11 cellular contexts compared by ENCODE assay signal in the genomic region with DNA sequence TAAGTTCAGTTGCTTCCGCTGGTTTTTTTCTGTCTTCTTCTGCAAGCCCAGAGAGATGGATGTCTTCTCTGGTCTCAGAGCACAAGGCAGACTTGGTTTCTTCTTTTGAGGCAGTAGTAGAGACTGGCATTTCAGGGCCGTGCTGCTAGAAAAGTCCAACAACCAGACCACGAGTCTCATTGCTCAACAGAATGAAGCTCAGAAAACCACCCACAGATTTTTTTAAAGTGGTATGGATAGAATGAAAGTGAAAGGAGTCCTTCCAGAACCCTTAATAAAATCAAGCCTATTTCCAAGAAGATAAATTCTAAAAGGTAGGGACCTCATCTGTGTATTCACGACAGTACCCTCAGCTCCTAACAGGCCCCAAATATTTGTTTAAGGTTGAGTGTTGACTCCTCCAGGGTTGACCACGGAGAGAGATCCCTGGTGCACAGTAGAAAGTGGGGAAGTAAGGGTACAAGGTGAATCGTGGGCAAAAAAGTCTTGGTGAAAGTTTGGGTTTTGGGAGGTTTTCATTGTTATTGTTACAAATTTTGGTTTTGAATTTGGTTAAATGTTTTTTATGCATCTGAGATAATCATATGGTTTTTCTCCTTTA. TPM values are rescaled to one million over a fixed set of nuclear protein-coding genes. Genes with fewer than 3 reads are reported as not detected.
DNase-seq lines count a peak whose midpoint lies in the region; ATAC-seq and TF ChIP-seq lines count a peak whose summit lies in the region.
"Had no signal": no experiment of that assay in that cellular context is flagged by ENCODE, and none has a peak within 500 bp of the region (broad histone marks: within the 10 kb centered on the region; RNA-seq: fewer than 3 reads in every experiment).

No MANE protein-coding gene starts in this region.

- H3K4me3 ChIP-seq in fibroblast of the aortic adventitia (ENCODE audit: low read depth, low read length): no peak overlapping the region

- TF ChIP-seq CTCF in fibroblast of the aortic adventitia (IDR thresholded peaks at IDR 0.05; ENCODE audit: insufficient read depth, low read length): no peak

- in situ Hi-C loops in SK-MEL-5 (cut with HindIII; ENCODE audit: low pct_unique_long_range_greater_than_20kb, low sequenced_read_pairs): no loop called here

- H3K36me3 Mint-ChIP-seq in activated T-cell treated with anti-CD3 and anti-CD28 coated beads, Interleukin-2, amount 50 U/mL, for 4 hours (ENCODE audit: insufficient read depth): no peaks in the 10 kb centered on the region

- no peak for DNase-seq in activated T-cell treated with anti-CD3 and anti-CD28 coated beads, Interleukin-2, amount 50 U/mL, for 4 hours
- no peak for DNase-seq in activated T-cell treated with anti-CD3 and anti-CD28 coated beads, Interleukin-2, amount 50 U/mL, for 48 hours
- DNase-seq in SK-MEL-5 (ENCODE audit: low read depth, low spot score) (peak; percentile 39), fibroblast of the aortic adventitia (ENCODE audit: low read depth) (peak; percentile 23)
- peak in 1 of 2 donors; percentile 27 for DNase-seq in stimulated activated naive CD8-positive, alpha-beta T cell treated with anti-CD3 and anti-CD28 coated beads, Interleukin-15, amount 100 ng/mL, for 72 hours
- no peak for DNase-seq in stimulated activated CD4-positive, alpha-beta T cell treated with anti-CD3 and anti-CD28 coated beads, Interleukin-4, amount 100 ng/mL, for 4 hours
- DNase-seq in stimulated activated CD4-positive, alpha-beta T cell treated with anti-CD3 and anti-CD28 coated beads, Interleukin-1b, Interleukin-23, amount 100 ng/mL, for 48 hours: no peak
- DNase-seq: activated CD8-positive, alpha-beta memory T cell treated with anti-CD3 and anti-CD28 coated beads, Interleukin-2, amount 50 U/mL, for 48 hours; NCI-H2107 had no signal

- peak; percentile 48 to 53 for ATAC-seq in activated T-cell treated with anti-CD3 and anti-CD28 coated beads, Interleukin-2, amount 50 U/mL, for 4 hours
- ATAC-seq in stimulated activated naive CD8-positive, alpha-beta T cell treated with anti-CD3 and anti-CD28 coated beads, Interleukin-15, amount 100 ng/mL, for 72 hours: peak; percentile 84
- no peak for ATAC-seq in GM18909 (IDR thresholded peaks at IDR 0.05; ENCODE audit: poor library complexity, unreplicated experiment)

- no peaks in the 10 kb centered on the region for H3K9me3 Mint-ChIP-seq in activated T-cell treated with anti-CD3 and anti-CD28 coated beads, Interleukin-2, amount 50 U/mL, for 4 hours
- no peaks in the 10 kb centered on the region for H3K9me3 Mint-ChIP-seq in stimulated activated naive CD8-positive, alpha-beta T cell treated with anti-CD3 and anti-CD28 coated beads, Interleukin-15, amount 100 ng/mL, for 72 hours

- no peaks in the 10 kb centered on the region for H3K27me3 Mint-ChIP-seq in activated T-cell treated with anti-CD3 and anti-CD28 coated beads, Interleukin-2, amount 50 U/mL, for 4 hours (ENCODE audit: low read depth)
- no peaks in the 10 kb centered on the region for H3K27me3 Mint-ChIP-seq in stimulated activated naive CD8-positive, alpha-beta T cell treated with anti-CD3 and anti-CD28 coated beads, Interleukin-15, amount 100 ng/mL, for 72 hours

- peak overlapping the region; percentile 33 for H3K4me3 Mint-ChIP-seq in activated T-cell treated with anti-CD3 and anti-CD28 coated beads, Interleukin-2, amount 50 U/mL, for 4 hours
- peak overlapping the region; percentile 68 to 87 for H3K4me3 Mint-ChIP-seq in stimulated activated naive CD8-positive, alpha-beta T cell treated with anti-CD3 and anti-CD28 coated beads, Interleukin-15, amount 100 ng/mL, for 72 hours

- peak overlapping the region; percentile 65 to 95 for H3K27ac Mint-ChIP-seq in stimulated activated naive CD8-positive, alpha-beta T cell treated with anti-CD3 and anti-CD28 coated beads, Interleukin-15, amount 100 ng/mL, for 72 hours

- peaks cover 22% of the 10 kb centered on the region for H3K4me1 Mint-ChIP-seq in activated T-cell treated with anti-CD3 and anti-CD28 coated beads, Interleukin-2, amount 50 U/mL, for 4 hours (ENCODE audit: low read depth)
- H3K4me1 Mint-ChIP-seq in stimulated activated naive CD8-positive, alpha-beta T cell treated with anti-CD3 and anti-CD28 coated beads, Interleukin-15, amount 100 ng/mL, for 72 hours: peaks cover 26% of the 10 kb centered on the region

RNA-seq across cellular contexts. Expression of a gene that starts 43.6 kb away (rescaled TPM):
- total RNA-seq in activated T-cell treated with anti-CD3 and anti-CD28 coated beads, Interleukin-2, amount 50 U/mL, for 4 hours: 100 to 1,000 TPM; 121 to 147 (median 132) TPM
- 56.5 and 59.2 TPM in 2 replicates for total RNA-seq in SK-MEL-5 (2014; rRNA removed; shearing (Covaris generic))
- polyA plus RNA-seq in SK-MEL-5 (2015; cell fraction: cytosol; rRNA removed): 23.7 and 37.8 TPM in 2 replicates
- polyA plus RNA-seq in SK-MEL-5 (2015; cell fraction: nucleus; rRNA removed): 12.7 and 16.6 TPM in 2 replicates
- 174 and 189 TPM in 2 replicates for total RNA-seq in fibroblast of the aortic adventitia (ENCODE audit: low replicate concordance)

RNA-seq across cellular contexts. Expression of a gene that starts 49.2 kb away (rescaled TPM):
- total RNA-seq in activated T-cell treated with anti-CD3 and anti-CD28 coated beads, Interleukin-2, amount 50 U/mL, for 4 hours: 10 to 100 TPM; 17.6 to 30.8 (median 23.7) TPM
- not detected in 2 replicates for total RNA-seq in SK-MEL-5 (2014; rRNA removed; shearing (Covaris generic))
- polyA plus RNA-seq in SK-MEL-5 (2015; cell fraction: cytosol; rRNA removed): not detected in 2 replicates
- polyA plus RNA-seq in SK-MEL-5 (2015; cell fraction: nucleus; rRNA removed): not detected in 2 replicates
- not detected in 2 replicates for total RNA-seq in fibroblast of the aortic adventitia (ENCODE audit: low replicate concordance)
- total RNA-seq: skeletal muscle tissue had no signal

Comparison
In these comparisons a context has a peak if more than half of its experiments do, and no peak if none do; other contexts are left out.
1. DNase-seq: peak in SK-MEL-5 (single experiment) and fibroblast of the aortic adventitia (single experiment); none in activated T-cell treated with anti-CD3 and anti-CD28 coated beads, Interleukin-2, amount 50 U/mL, for 4 hours (single experiment), activated T-cell treated with anti-CD3 and anti-CD28 coated beads, Interleukin-2, amount 50 U/mL, for 48 hours (0 of 2), stimulated activated CD4-positive, alpha-beta T cell treated with anti-CD3 and anti-CD28 coated beads, Interleukin-4, amount 100 ng/mL, for 4 hours (0 of 2) and stimulated activated CD4-positive, alpha-beta T cell treated with anti-CD3 and anti-CD28 coated beads, Interleukin-1b, Interleukin-23, amount 100 ng/mL, for 48 hours (single experiment).
2. RNA of a gene that starts 49.2 kb away (total RNA-seq): 17.6 to 30.8 TPM in activated T-cell treated with anti-CD3 and anti-CD28 coated beads, Interleukin-2, amount 50 U/mL, for 4 hours; not detected in SK-MEL-5 and not detected in fibroblast of the aortic adventitia; every median in the first group is over 10 times any median in the second.